ENCODE assay signal across 8 cellular contexts in genomic region chr7:85160223-85160622, GRCh38. TPM values are rescaled to one million over a fixed set of nuclear protein-coding genes. Genes with fewer than 3 reads are reported as not detected.
DNase-seq lines count a peak whose midpoint lies in the region; ATAC-seq, FAIRE-seq and TF ChIP-seq lines count a peak whose summit lies in the region.

No MANE protein-coding gene starts in this region.

- no peak overlapping the region for H3K4me3 ChIP-seq in right atrium auricular region

- TF ChIP-seq CTCF in right atrium auricular region (IDR thresholded peaks at IDR 0.05): no peak

- H3K27ac ChIP-seq in right atrium auricular region: no peak overlapping the region

- H3K27me3 ChIP-seq in right atrium auricular region: no peaks in the 10 kb centered on the region

- DNase-seq in A172 (ENCODE audit: low spot score): peak; percentile 44
- DNase-seq in GM19239 (ENCODE audit: insufficient read length, low spot score): no peak
- DNase-seq in T1000 (lab: John Stamatoyannopoulos, UW): peak; percentile 18
- no peak for DNase-seq in AML-193 (lab: John Stamatoyannopoulos, UW)
- no peak for DNase-seq in right atrium auricular region (ENCODE audit: low spot score)
- no peak for DNase-seq in DMS79 treated with DMSO at 0.1 percent for 48 hours (lab: John Stamatoyannopoulos, UW)
- no peak for DNase-seq in 8988T

- no peaks in the 10 kb centered on the region for H3K36me3 ChIP-seq in right atrium auricular region

- H3K9me3 ChIP-seq in right atrium auricular region: peaks cover 0 to 7% of the 10 kb centered on the region in 2 donors

- no peaks in the 10 kb centered on the region for H3K4me1 ChIP-seq in right atrium auricular region

- peak; percentile 53 for FAIRE-seq in GM19239 (lab: Jason Lieb, UNC)

- ATAC-seq in HG03045 (IDR thresholded peaks at IDR 0.05; ENCODE audit: unreplicated experiment): peak; percentile 97

RNA-seq across cellular contexts. Expression of gene SEMA3D, which starts 26.6 kb away (rescaled TPM):
- total RNA-seq in A172 (2014; rRNA removed; shearing (Covaris generic)): 3.3 and 3.4 TPM in 2 replicates
- 1 to 10 TPM; 1.4 to 1.5 TPM for total RNA-seq in right atrium auricular region

Comparison
In these comparisons a context has a peak if more than half of its experiments do, and no peak if none do; other contexts are left out.
1. DNase-seq: peak in A172 (single experiment) and T1000 (single experiment); none in GM19239 (single experiment), AML-193 (0 of 2), right atrium auricular region (single experiment), DMS79 treated with DMSO at 0.1 percent for 48 hours (single experiment) and 8988T (single experiment).